1 cellular context compared by ENCODE assay signal in genomic region chr15:67882487-67883227, GRCh38.
TF ChIP-seq lines count a peak whose summit lies in the region.

No MANE protein-coding gene starts in this region.

TF ChIP-seq in K562, 482 proteins besides CTCF, POLR2A, EP300 and RAD21 (continued from another document and continues in another):
- TF ChIP-seq, protein P1, sequence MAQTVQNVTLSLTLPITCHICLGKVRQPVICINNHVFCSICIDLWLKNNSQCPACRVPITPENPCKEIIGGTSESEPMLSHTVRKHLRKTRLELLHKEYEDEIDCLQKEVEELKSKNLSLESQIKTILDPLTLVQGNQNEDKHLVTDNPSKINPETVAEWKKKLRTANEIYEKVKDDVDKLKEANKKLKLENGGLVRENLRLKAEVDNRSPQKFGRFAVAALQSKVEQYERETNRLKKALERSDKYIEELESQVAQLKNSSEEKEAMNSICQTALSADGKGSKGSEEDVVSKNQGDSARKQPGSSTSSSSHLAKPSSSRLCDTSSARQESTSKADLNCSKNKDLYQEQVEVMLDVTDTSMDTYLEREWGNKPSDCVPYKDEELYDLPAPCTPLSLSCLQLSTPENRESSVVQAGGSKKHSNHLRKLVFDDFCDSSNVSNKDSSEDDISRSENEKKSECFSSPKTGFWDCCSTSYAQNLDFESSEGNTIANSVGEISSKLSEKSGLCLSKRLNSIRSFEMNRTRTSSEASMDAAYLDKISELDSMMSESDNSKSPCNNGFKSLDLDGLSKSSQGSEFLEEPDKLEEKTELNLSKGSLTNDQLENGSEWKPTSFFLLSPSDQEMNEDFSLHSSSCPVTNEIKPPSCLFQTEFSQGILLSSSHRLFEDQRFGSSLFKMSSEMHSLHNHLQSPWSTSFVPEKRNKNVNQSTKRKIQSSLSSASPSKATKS (CRISPR knock-in tag; IDR thresholded peaks at IDR 0.05): no peak
- TF ChIP-seq, protein P2, sequence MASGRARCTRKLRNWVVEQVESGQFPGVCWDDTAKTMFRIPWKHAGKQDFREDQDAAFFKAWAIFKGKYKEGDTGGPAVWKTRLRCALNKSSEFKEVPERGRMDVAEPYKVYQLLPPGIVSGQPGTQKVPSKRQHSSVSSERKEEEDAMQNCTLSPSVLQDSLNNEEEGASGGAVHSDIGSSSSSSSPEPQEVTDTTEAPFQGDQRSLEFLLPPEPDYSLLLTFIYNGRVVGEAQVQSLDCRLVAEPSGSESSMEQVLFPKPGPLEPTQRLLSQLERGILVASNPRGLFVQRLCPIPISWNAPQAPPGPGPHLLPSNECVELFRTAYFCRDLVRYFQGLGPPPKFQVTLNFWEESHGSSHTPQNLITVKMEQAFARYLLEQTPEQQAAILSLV (tag; IDR thresholded peaks at IDR 0.05): no peak
- TF ChIP-seq, protein P3, sequence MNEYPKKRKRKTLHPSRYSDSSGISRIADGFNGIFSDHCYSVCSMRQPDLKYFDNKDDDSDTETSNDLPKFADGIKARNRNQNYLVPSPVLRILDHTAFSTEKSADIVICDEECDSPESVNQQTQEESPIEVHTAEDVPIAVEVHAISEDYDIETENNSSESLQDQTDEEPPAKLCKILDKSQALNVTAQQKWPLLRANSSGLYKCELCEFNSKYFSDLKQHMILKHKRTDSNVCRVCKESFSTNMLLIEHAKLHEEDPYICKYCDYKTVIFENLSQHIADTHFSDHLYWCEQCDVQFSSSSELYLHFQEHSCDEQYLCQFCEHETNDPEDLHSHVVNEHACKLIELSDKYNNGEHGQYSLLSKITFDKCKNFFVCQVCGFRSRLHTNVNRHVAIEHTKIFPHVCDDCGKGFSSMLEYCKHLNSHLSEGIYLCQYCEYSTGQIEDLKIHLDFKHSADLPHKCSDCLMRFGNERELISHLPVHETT (CRISPR knock-in tag; conservative IDR thresholded peaks at IDR 0.05 in 1 of 2, IDR thresholded peaks at IDR 0.05 in 1 of 2): no peak
- no peak for TF ChIP-seq POU5F1 (IDR thresholded peaks at IDR 0.05; ENCODE audit: borderline replicate concordance, low read depth, low read length, partially characterized antibody)
- TF ChIP-seq FOS (IDR thresholded peaks at IDR 0.05; ENCODE audit: extremely low read depth, insufficient read length): no peak
- TF ChIP-seq, protein P4, sequence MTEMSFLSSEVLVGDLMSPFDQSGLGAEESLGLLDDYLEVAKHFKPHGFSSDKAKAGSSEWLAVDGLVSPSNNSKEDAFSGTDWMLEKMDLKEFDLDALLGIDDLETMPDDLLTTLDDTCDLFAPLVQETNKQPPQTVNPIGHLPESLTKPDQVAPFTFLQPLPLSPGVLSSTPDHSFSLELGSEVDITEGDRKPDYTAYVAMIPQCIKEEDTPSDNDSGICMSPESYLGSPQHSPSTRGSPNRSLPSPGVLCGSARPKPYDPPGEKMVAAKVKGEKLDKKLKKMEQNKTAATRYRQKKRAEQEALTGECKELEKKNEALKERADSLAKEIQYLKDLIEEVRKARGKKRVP (CRISPR knock-in tag; IDR thresholded peaks at IDR 0.05): no peak
- no peak for TF ChIP-seq E2F3 (CRISPR knock-in tag; IDR thresholded peaks at IDR 0.05)
- no peak for TF ChIP-seq DIDO1 (tag; IDR thresholded peaks at IDR 0.05; ENCODE audit: low read depth)
- TF ChIP-seq EHMT2 (IDR thresholded peaks at IDR 0.05): no peak; the same call in 1 of the 2 replicates
- TF ChIP-seq ZNF318 (IDR thresholded peaks at IDR 0.05; ENCODE audit: borderline replicate concordance in 1 of 2, low read depth in 1 of 2): peak in 1 of 2 experiments; percentile 48; a peak in 1 of 4 replicates
- no peak for TF ChIP-seq TFAM (CRISPR knock-in tag; conservative IDR thresholded peaks at IDR 0.05)
- no peak for TF ChIP-seq FOXM1 (IDR thresholded peaks at IDR 0.05; ENCODE audit: low read depth)
- no peak for TF ChIP-seq FOXM1 (CRISPR knock-in tag; IDR thresholded peaks at IDR 0.05; ENCODE audit: low read depth)
- no peak for TF ChIP-seq MTF1 (CRISPR knock-in tag; IDR thresholded peaks at IDR 0.05; ENCODE audit: borderline replicate concordance)
- peak; percentile 71; the same call in 1 of the 2 replicates for TF ChIP-seq LEF1 (IDR thresholded peaks at IDR 0.05)
- TF ChIP-seq, protein P5, sequence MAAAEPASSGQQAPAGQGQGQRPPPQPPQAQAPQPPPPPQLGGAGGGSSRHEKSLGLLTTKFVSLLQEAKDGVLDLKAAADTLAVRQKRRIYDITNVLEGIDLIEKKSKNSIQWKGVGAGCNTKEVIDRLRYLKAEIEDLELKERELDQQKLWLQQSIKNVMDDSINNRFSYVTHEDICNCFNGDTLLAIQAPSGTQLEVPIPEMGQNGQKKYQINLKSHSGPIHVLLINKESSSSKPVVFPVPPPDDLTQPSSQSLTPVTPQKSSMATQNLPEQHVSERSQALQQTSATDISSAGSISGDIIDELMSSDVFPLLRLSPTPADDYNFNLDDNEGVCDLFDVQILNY (CRISPR knock-in tag; IDR thresholded peaks at IDR 0.05): no peak
- TF ChIP-seq, protein P6, sequence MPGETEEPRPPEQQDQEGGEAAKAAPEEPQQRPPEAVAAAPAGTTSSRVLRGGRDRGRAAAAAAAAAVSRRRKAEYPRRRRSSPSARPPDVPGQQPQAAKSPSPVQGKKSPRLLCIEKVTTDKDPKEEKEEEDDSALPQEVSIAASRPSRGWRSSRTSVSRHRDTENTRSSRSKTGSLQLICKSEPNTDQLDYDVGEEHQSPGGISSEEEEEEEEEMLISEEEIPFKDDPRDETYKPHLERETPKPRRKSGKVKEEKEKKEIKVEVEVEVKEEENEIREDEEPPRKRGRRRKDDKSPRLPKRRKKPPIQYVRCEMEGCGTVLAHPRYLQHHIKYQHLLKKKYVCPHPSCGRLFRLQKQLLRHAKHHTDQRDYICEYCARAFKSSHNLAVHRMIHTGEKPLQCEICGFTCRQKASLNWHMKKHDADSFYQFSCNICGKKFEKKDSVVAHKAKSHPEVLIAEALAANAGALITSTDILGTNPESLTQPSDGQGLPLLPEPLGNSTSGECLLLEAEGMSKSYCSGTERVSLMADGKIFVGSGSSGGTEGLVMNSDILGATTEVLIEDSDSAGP (CRISPR knock-in tag; IDR thresholded peaks at IDR 0.05): no peak
- TF ChIP-seq, protein P7, sequence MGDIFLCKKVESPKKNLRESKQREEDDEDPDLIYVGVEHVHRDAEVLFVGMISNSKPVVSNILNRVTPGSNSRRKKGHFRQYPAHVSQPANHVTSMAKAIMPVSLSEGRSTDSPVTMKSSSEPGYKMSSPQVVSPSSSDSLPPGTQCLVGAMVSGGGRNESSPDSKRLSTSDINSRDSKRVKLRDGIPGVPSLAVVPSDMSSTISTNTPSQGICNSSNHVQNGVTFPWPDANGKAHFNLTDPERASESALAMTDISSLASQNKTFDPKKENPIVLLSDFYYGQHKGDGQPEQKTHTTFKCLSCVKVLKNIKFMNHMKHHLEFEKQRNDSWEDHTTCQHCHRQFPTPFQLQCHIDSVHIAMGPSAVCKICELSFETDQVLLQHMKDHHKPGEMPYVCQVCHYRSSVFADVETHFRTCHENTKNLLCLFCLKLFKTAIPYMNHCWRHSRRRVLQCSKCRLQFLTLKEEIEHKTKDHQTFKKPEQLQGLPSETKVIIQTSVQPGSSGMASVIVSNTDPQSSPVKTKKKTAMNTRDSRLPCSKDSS (IDR thresholded peaks at IDR 0.05; ENCODE audit: low read depth, partially characterized antibody): no peak
- 0 out of 2 replicates have a peak, but pooled peaks have one; percentile 3 for TF ChIP-seq SPI1 (IDR thresholded peaks at IDR 0.05; ENCODE audit: borderline replicate concordance, low read depth, low read length)
- no peak for TF ChIP-seq GTF2A2 (tag; IDR thresholded peaks at IDR 0.05)
- TF ChIP-seq, protein P8, sequence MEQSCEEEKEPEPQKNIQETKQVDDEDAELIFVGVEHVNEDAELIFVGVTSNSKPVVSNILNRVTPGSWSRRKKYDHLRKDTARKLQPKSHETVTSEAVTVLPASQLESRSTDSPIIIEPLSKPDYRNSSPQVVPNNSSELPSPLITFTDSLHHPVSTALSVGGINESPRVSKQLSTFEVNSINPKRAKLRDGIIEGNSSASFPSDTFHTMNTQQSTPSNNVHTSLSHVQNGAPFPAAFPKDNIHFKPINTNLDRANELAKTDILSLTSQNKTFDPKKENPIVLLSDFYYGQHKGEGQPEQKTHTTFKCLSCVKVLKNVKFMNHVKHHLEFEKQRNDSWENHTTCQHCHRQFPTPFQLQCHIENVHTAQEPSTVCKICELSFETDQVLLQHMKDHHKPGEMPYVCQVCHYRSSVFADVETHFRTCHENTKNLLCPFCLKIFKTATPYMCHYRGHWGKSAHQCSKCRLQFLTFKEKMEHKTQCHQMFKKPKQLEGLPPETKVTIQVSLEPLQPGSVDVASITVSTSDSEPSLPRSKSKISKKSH (CRISPR knock-in tag; IDR thresholded peaks at IDR 0.05): no peak
- TF ChIP-seq ZNF561 (CRISPR knock-in tag; conservative IDR thresholded peaks at IDR 0.05): no peak
- no peak for TF ChIP-seq NFIX (CRISPR knock-in tag; IDR thresholded peaks at IDR 0.05; ENCODE audit: low read depth)
- TF ChIP-seq TEAD2 (tag; IDR thresholded peaks at IDR 0.05): no peak
- TF ChIP-seq ZNF79 (CRISPR knock-in tag; IDR thresholded peaks at IDR 0.05; ENCODE audit: low read depth): no peak
- TF ChIP-seq ID3 (CRISPR knock-in tag; IDR thresholded peaks at IDR 0.05): no peak
- no peak for TF ChIP-seq ID3 (tag; IDR thresholded peaks at IDR 0.05)
- no peak for TF ChIP-seq SRSF1 (IDR thresholded peaks at IDR 0.05; ENCODE audit: low read depth, low read length)
- TF ChIP-seq HDAC8 (tag; IDR thresholded peaks at IDR 0.05): 0 out of 2 replicates have a peak, but pooled peaks have one; percentile 8
- no peak for TF ChIP-seq THRAP3 (IDR thresholded peaks at IDR 0.05; ENCODE audit: borderline replicate concordance)
- no peak for TF ChIP-seq CREB3 (tag; conservative IDR thresholded peaks at IDR 0.05; ENCODE audit: low read depth)
- TF ChIP-seq PCBP1 (IDR thresholded peaks at IDR 0.05; ENCODE audit: low read depth, low read length, poor library complexity, severe bottlenecking): no peak
- TF ChIP-seq CBX5 (IDR thresholded peaks at IDR 0.05; ENCODE audit: borderline replicate concordance, low read depth): peak; percentile 67; the same call in 1 of the 2 replicates
- TF ChIP-seq ZNF77 (CRISPR knock-in tag; IDR thresholded peaks at IDR 0.05): no peak
